In the genomic region with DNA sequence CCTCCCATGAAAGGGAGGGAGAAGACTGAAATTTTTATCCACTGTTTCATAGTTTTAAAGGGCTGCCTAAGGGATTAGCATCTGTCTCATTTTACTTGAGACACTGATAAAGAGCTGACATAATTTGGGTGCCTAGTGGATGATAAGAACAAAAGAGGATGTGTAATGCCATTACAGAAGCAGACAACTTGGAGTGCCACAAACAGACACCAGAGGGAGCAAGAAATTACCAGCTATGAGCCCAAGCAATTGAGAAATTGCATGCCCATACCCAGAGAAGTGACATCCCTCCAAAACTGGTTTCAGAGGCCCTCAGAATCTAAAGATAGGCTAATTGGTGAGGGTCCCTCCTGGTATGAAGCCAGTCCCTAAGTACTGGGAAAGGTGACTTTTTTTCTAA, we compare ENCODE assay signal across 10 cellular contexts. TPM values are rescaled to one million over a fixed set of nuclear protein-coding genes. Genes with fewer than 3 reads are reported as not detected.
DNase-seq lines count a peak whose midpoint lies in the region; ATAC-seq and TF ChIP-seq lines count a peak whose summit lies in the region.
"Had no signal": no experiment of that assay in that cellular context is flagged by ENCODE, and none has a peak within 500 bp of the region (broad histone marks: within the 10 kb centered on the region; RNA-seq: fewer than 3 reads in every experiment).

No MANE protein-coding gene starts in this region.

- H3K27me3 Mint-ChIP-seq in chondrocyte (ENCODE audit: low read depth) = no peaks in the 10 kb centered on the region

- no peaks in the 10 kb centered on the region for H3K4me1 ChIP-seq in heart right ventricle
- no peaks in the 10 kb centered on the region for H3K4me1 ChIP-seq in HEK293 (ENCODE audit: control insufficient read depth, insufficient read depth, low read length)
- no peaks in the 10 kb centered on the region for H3K4me1 ChIP-seq in smooth muscle cell (ENCODE audit: low read depth)

- ATAC-seq in heart right ventricle (no peak), left ventricle myocardium superior (no peak)

- TF ChIP-seq CTCF in heart right ventricle (IDR thresholded peaks at IDR 0.05) (peak in 5 of 9 donors; percentile 9 to 46 (median 28)), HEK293 (tag by site-specific recombination; IDR thresholded peaks at IDR 0.05) (peak; percentile 59), chondrocyte (IDR thresholded peaks at IDR 0.05) (peak; percentile 72), smooth muscle cell (IDR thresholded peaks at IDR 0.05; ENCODE audit: borderline replicate concordance, insufficient read depth, poor library complexity, severe bottlenecking) (peak; percentile 45)

- no peak overlapping the region for H3K27ac ChIP-seq in heart right ventricle
- H3K27ac ChIP-seq in HEK293 (ENCODE audit: extremely low read depth, low read depth, low read length) = no peak overlapping the region
- no peak overlapping the region for H3K27ac ChIP-seq in smooth muscle cell (ENCODE audit: low read depth)

- H3K4me3 ChIP-seq in heart right ventricle = no peak overlapping the region
- H3K4me3 ChIP-seq in HEK293 (ENCODE audit: low read depth, low read length) = no peak overlapping the region
- no peak overlapping the region for H3K4me3 ChIP-seq in smooth muscle cell

- CTCF ChIA-PET in HEK293 (lab: Yijun Ruan, JAX) = interaction anchor here (0.6 to 3.0 kb wide), 15 partner anchors 9 to 1066 kb away, joined by 3 to 33 read pairs (median 3); no protein-coding TSS in a partner anchor

- no peak for DNase-seq in heart right ventricle
- DNase-seq in left ventricle myocardium superior = no peak
- DNase-seq in NAMALWA (ENCODE audit: low spot score) = peak; percentile 68
- DNase-seq in chondrocyte (ENCODE audit: low spot score) = no peak
- no peak for DNase-seq in smooth muscle cell (lab: John Stamatoyannopoulos, UW; ENCODE audit: unreplicated experiment)
- no peak for DNase-seq in putamen (ENCODE audit: low spot score)
- DNase-seq in cerebellar nuclear complex (lab: John Stamatoyannopoulos, UW) = no peak

- H4K20me1 ChIP-seq in smooth muscle cell (ENCODE audit: low read depth) = no peaks in the 10 kb centered on the region

- POLR2A ChIA-PET in HEK293 (lab: Yijun Ruan, JAX) = no interaction called here

- H3K79me2 ChIP-seq in smooth muscle cell (ENCODE audit: low read depth) = no peaks in the 10 kb centered on the region

- no peak overlapping the region for H3K27ac Mint-ChIP-seq in chondrocyte (ENCODE audit: unreplicated experiment)

- no peaks in the 10 kb centered on the region for H3K4me1 Mint-ChIP-seq in chondrocyte (ENCODE audit: low read depth)

- H3K9ac ChIP-seq in smooth muscle cell (ENCODE audit: low read depth) = no peak overlapping the region

- H3F3A ChIP-seq in smooth muscle cell (ENCODE audit: low read depth) = no peaks in the 10 kb centered on the region

- H3K9me3 ChIP-seq in heart right ventricle = peaks cover 0 to 10% (median 0%) of the 10 kb centered on the region in 11 donors
- H3K9me3 ChIP-seq in HEK293 (ENCODE audit: control insufficient read depth, insufficient read depth, low read depth, low read length) = no peaks in the 10 kb centered on the region; the same call in 1 of the 2 replicates
- no peaks in the 10 kb centered on the region for H3K9me3 ChIP-seq in smooth muscle cell (replicated peaks; ENCODE audit: low read depth)

- no peak overlapping the region for H3K4me3 Mint-ChIP-seq in chondrocyte (ENCODE audit: unreplicated experiment)

- H3K36me3 ChIP-seq in heart right ventricle (no peaks in the 10 kb centered on the region), HEK293 (ENCODE audit: control insufficient read depth in 2 of 2, insufficient read depth in 1 of 2, low read length in 2 of 2) (no peaks in the 10 kb centered on the region), smooth muscle cell (ENCODE audit: low read depth) (no peaks in the 10 kb centered on the region)

- peaks cover 12% of the 10 kb centered on the region for H3K9me3 Mint-ChIP-seq in chondrocyte (ENCODE audit: low read depth)

- H3K27me3 ChIP-seq in heart right ventricle (peaks cover 0 to 3% (median 0%) of the 10 kb centered on the region in 7 donors), smooth muscle cell (ENCODE audit: low read depth) (no peaks in the 10 kb centered on the region)

- no peaks in the 10 kb centered on the region for H3K36me3 Mint-ChIP-seq in chondrocyte (ENCODE audit: low read depth)

- intact Hi-C loops in heart right ventricle (cut with DNase I) (no loop called here), left ventricle myocardium superior (cut with micrococcal nuclease) (no loop called here)

- H3K4me2 ChIP-seq in smooth muscle cell = no peak overlapping the region

- no peak overlapping the region for H2AFZ ChIP-seq in smooth muscle cell (ENCODE audit: low read depth)

TF ChIP-seq in HEK293, 187 proteins besides CTCF, POLR2A, EP300 and RAD21:
- peak; percentile 12; the same call in 1 of the 2 replicates for TF ChIP-seq ZNF654 (tag by site-specific recombination; IDR thresholded peaks at IDR 0.05; ENCODE audit: low read depth)
- no peak for TF ChIP-seq ZNF76 (tag by site-specific recombination; IDR thresholded peaks at IDR 0.05; ENCODE audit: borderline replicate concordance, low read depth)

RNA-seq across cellular contexts. Expression of gene POU3F4, which starts 38.5 kb away (rescaled TPM):
- not detected for total RNA-seq in heart right ventricle
- not detected for polyA plus RNA-seq in heart right ventricle
- total RNA-seq in left ventricle myocardium superior = not detected
- not detected in 3 replicates for total RNA-seq in chondrocyte
- not detected in 2 replicates for total RNA-seq in smooth muscle cell
- not detected in 2 replicates for polyA plus RNA-seq in smooth muscle cell
- total RNA-seq: skeletal muscle tissue had no signal
- polyA plus RNA-seq: adipose tissue had no signal
